27 cellular contexts compared by ENCODE assay signal in genomic region chr4:114296126-114296525, GRCh38.
"Had no signal": no experiment of that assay in that cellular context is flagged by ENCODE, and none has a peak within 500 bp of the region (broad histone marks: within the 10 kb centered on the region; RNA-seq: fewer than 3 reads in every experiment).

No MANE protein-coding gene starts in this region.

- DNase-seq: activated CD4-positive, alpha-beta memory T cell treated with anti-CD3 and anti-CD28 coated beads, Interleukin-2, amount 10 ng/mL, durations not matched to agents 7 days and 5 days; activated CD4-positive, alpha-beta T cell treated with anti-CD3 and anti-CD28 coated beads for 1 hour; activated CD4-positive, alpha-beta T cell treated with anti-CD3 and anti-CD28 coated beads for 48 hours; activated gamma-delta T cell; activated naive CD4-positive, alpha-beta T cell treated with Interleukin-2 at 50 U/mL for 16 hours; activated naive CD8-positive, alpha-beta T cell treated with anti-CD3 and anti-CD28 coated beads, Interleukin-2, amount 10 ng/mL, durations not matched to agents 7 days and 5 days; activated T-cell treated with anti-CD3 and anti-CD28 coated beads, Interleukin-2, amount 50 U/mL, for 24 hours; Kasumi-1; KG1; MG63; NCI-H1048; NCI-H1436 treated with DMSO at 0.1 percent for 48 hours; NCI-H1694 treated with DMSO at 0.1 percent for 48 hours; NCI-H2029; NCI-H510A; NCI-H526; NCI-H748 treated with DMSO at 0.1 percent for 48 hours; NK-92 treated with Interleukin-12 subunit alpha and Interleukin-12 subunit beta, amount 100 ng/mL, for 24 hours; PC-3; Peyer's patch; Right ventricle myocardium superior; RPMI8226; T1000; WERI-Rb-1 had no signal

- H3K27ac ChIP-seq: ascending aorta, cardiac muscle cell, Peyer's patch, SK-N-MC, WERI-Rb-1 had no signal

- H3K4me3 ChIP-seq: ascending aorta, cardiac muscle cell, MG63, Peyer's patch, SK-N-MC had no signal

- H3K4me1 ChIP-seq: ascending aorta, Peyer's patch had no signal

- ATAC-seq: PC-3 had no signal

- H3K9me3 ChIP-seq: ascending aorta, MG63 had no signal

- H3K36me3 ChIP-seq: ascending aorta, cardiac muscle cell, MG63, Peyer's patch, WERI-Rb-1 had no signal

- H3K27me3 ChIP-seq: ascending aorta, cardiac muscle cell, MG63, Peyer's patch had no signal
